6 cellular contexts compared by ENCODE assay signal in the genomic region with DNA sequence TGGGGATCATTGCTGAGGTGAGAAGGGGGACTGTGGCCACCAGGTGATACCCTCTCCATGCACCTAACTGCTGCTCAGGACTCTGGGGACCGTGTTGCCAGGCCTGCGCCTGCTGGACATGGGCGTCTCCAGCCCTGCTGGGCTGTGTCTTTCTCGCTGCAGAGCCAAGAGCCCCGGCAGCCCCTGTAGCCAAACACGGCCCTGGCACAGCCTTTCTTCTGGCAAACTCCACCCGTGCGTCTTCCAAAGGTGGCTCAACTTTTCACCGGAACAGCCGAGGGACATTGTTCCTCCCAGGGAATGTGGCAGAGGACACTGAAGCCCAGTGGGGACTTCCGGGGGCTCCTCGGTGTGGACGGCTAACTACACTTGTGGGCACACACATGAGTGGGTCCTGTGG. TPM values are rescaled to one million over a fixed set of nuclear protein-coding genes. Genes with fewer than 3 reads are reported as not detected.
"Had no signal": no experiment of that assay in that cellular context is flagged by ENCODE, and none has a peak within 500 bp of the region (broad histone marks: within the 10 kb centered on the region; RNA-seq: fewer than 3 reads in every experiment).

No MANE protein-coding gene starts in this region.

RNA-seq across cellular contexts. Expression of gene DNMT3L, which starts 33.6 kb away (rescaled TPM):
- total RNA-seq: HT-29, HT1080, IMR-90, K562 had no signal
- polyA plus RNA-seq: IgD-negative memory B cell, IMR-90 had no signal

RNA-seq across cellular contexts. Expression of gene AIRE, which starts 57.6 kb away (rescaled TPM):
- total RNA-seq: HepG2, HT-29, HT1080, IMR-90, K562 had no signal
- polyA plus RNA-seq: HepG2 had no signal
